In the genomic region with DNA sequence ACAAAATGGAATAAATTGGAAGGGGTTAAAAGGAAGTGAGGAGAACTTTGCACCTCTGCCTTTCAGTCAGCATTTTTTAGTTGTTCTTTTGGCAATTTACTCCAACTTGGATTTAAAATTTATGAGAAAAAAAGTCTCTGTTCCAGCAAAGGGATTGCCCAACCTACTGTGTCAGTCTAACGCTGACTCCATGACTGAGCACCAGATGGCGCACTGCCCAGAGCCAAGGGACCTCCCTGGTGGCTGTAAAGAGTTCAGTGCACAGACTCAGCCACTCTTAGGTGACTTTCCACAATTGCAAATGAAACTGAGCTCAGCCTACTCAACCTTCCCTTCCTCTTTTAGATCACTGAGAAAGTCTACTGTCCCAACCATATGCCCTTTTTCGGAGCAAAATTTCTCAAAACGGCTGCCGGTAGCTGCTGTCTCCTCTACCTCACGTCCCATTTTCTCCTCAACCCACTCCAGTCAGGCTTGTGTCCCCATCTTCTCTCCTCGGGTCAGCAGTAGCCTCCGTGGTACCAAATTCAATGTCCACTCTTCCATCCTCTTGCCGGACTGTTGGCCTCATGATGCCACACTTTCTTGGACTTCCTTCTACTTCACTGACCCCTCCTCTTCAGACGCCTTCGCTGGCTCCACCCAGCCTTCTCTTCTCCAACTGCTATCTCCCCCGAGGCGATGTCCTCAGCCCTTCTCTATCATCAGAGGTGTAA, we compare ENCODE assay signal across 9 cellular contexts. TPM values are rescaled to one million over a fixed set of nuclear protein-coding genes. Genes with fewer than 3 reads are reported as not detected.
DNase-seq lines count a peak whose midpoint lies in the region; ATAC-seq lines count a peak whose summit lies in the region.
"Had no signal": no experiment of that assay in that cellular context is flagged by ENCODE, and none has a peak within 500 bp of the region (broad histone marks: within the 10 kb centered on the region; RNA-seq: fewer than 3 reads in every experiment).

No MANE protein-coding gene starts in this region.

- no peak overlapping the region for H2AK5ac ChIP-seq in mesendoderm (ENCODE audit: low read length)

- H3K4me3 Mint-ChIP-seq in CD4-positive, CD25-positive, alpha-beta regulatory T cell = no peak overlapping the region
- H3K4me3 Mint-ChIP-seq: T-helper 1 cell treated with Interleukin-12 subunit alpha and Interleukin-12 subunit beta and Interleukin-4 antibody, amounts not matched to agents 30 μg/mL and 1 μg/mL, for 36 hours had no signal

- H3K36me3 ChIP-seq in CD4-positive, CD25-positive, alpha-beta regulatory T cell (ENCODE audit: control insufficient read depth, insufficient read depth, low read length) = no peaks in the 10 kb centered on the region
- no peaks in the 10 kb centered on the region for H3K36me3 ChIP-seq in mesendoderm (ENCODE audit: control insufficient read depth, insufficient read depth, low read length)

- H3K9ac ChIP-seq in mesendoderm (ENCODE audit: low read length) = no peak overlapping the region

- H3K4me1 Mint-ChIP-seq in CD4-positive, CD25-positive, alpha-beta regulatory T cell = no peaks in the 10 kb centered on the region

- H2BK120ac ChIP-seq in mesendoderm (ENCODE audit: low read depth, low read length) = no peak overlapping the region

- H3K9me3 ChIP-seq in CD4-positive, CD25-positive, alpha-beta regulatory T cell (ENCODE audit: control insufficient read depth in 2 of 2, low read length in 2 of 2) = no peaks in the 10 kb centered on the region

- H3K18ac ChIP-seq in mesendoderm (ENCODE audit: low read length) = no peak overlapping the region

- peak; percentile 70 to 79 for ATAC-seq in CD4-positive, CD25-positive, alpha-beta regulatory T cell (ENCODE audit: low read depth in 2 of 2)
- peak; percentile 98 for ATAC-seq in HG03175 (IDR thresholded peaks at IDR 0.05; ENCODE audit: unreplicated experiment)

- H4K5ac ChIP-seq in mesendoderm (ENCODE audit: low read length) = no peak overlapping the region

- H4K8ac ChIP-seq in mesendoderm (ENCODE audit: low read depth, low read length) = no peak overlapping the region

- no peaks in the 10 kb centered on the region for H3K79me1 ChIP-seq in mesendoderm (ENCODE audit: low read length)

- H3K23ac ChIP-seq in mesendoderm (ENCODE audit: low read length) = no peak overlapping the region

- H2BK15ac ChIP-seq in mesendoderm (replicated peaks; ENCODE audit: low read depth) = no peak overlapping the region

- no peaks in the 10 kb centered on the region for H3K36me3 Mint-ChIP-seq in CD4-positive, CD25-positive, alpha-beta regulatory T cell

- no CpG with 5 or more reads among the region's 13 CpGs for WGBS in mesendoderm (ENCODE audit: extremely low coverage, insufficient coverage, low lambda C conversion rate)

- H3K27ac Mint-ChIP-seq in CD4-positive, CD25-positive, alpha-beta regulatory T cell = no peak overlapping the region
- H3K27ac Mint-ChIP-seq: T-helper 1 cell treated with Interleukin-12 subunit alpha and Interleukin-12 subunit beta and Interleukin-4 antibody, amounts not matched to agents 30 μg/mL and 1 μg/mL, for 36 hours had no signal

- peak; percentile 12 to 60 (median 25) for DNase-seq in CD4-positive, CD25-positive, alpha-beta regulatory T cell
- DNase-seq in GM19238 (ENCODE audit: insufficient read length, low spot score) (peak; percentile 53), NCI-H510A (lab: John Stamatoyannopoulos, UW) (peak; percentile 85), ecto neural progenitor cell (ENCODE audit: low spot score) (peak; percentile 67), mesendoderm (peak; percentile 81)
- DNase-seq in activated CD4-positive, alpha-beta T cell treated with anti-CD3 and anti-CD28 coated beads for 48 hours = peak; percentile 78
- peak; percentile 11 to 24 for DNase-seq in stimulated activated CD8-positive, alpha-beta memory T cell treated with anti-CD3 and anti-CD28 coated beads, Interleukin-7, amount 100 ng/mL, for 4 hours (ENCODE audit: low read depth in 2 of 2)

- peak overlapping the region; percentile 43 for H3K56ac ChIP-seq in mesendoderm (ENCODE audit: low read length)

- H3K27ac ChIP-seq in CD4-positive, CD25-positive, alpha-beta regulatory T cell (ENCODE audit: insufficient read depth, low read length, poor library complexity, severe bottlenecking) = no peak overlapping the region
- H3K27ac ChIP-seq in mesendoderm (ENCODE audit: low read depth, low read length) = no peak overlapping the region

- H3K4me3 ChIP-seq in CD4-positive, CD25-positive, alpha-beta regulatory T cell (ENCODE audit: low read depth, low read length) = no peak overlapping the region
- no peak overlapping the region for H3K4me3 ChIP-seq in mesendoderm (ENCODE audit: low read length)

- no peak overlapping the region for H3K4me2 ChIP-seq in mesendoderm (ENCODE audit: low read length)

- H3K79me2 ChIP-seq in mesendoderm (ENCODE audit: control insufficient read depth, insufficient read depth, low read length) = no peaks in the 10 kb centered on the region

- no peaks in the 10 kb centered on the region for H3K4me1 ChIP-seq in CD4-positive, CD25-positive, alpha-beta regulatory T cell (ENCODE audit: control insufficient read depth, insufficient read depth, low read length, poor library complexity, severe bottlenecking)
- peaks cover 5% of the 10 kb centered on the region for H3K4me1 ChIP-seq in mesendoderm (ENCODE audit: control insufficient read depth, low read depth, low read length)

- no peak overlapping the region for H2BK5ac ChIP-seq in mesendoderm (ENCODE audit: low read length)

- H3K4ac ChIP-seq in mesendoderm (ENCODE audit: low read depth, low read length) = no peak overlapping the region

- peaks cover 29% of the 10 kb centered on the region for H3K27me3 Mint-ChIP-seq in CD4-positive, CD25-positive, alpha-beta regulatory T cell

- H3K9me3 Mint-ChIP-seq in CD4-positive, CD25-positive, alpha-beta regulatory T cell = peaks cover 0 to 3% (median 0%) of the 10 kb centered on the region in 7 donors
- H3K9me3 Mint-ChIP-seq: T-helper 1 cell treated with Interleukin-12 subunit alpha and Interleukin-12 subunit beta and Interleukin-4 antibody, amounts not matched to agents 30 μg/mL and 1 μg/mL, for 36 hours had no signal

- H3K27me3 ChIP-seq in CD4-positive, CD25-positive, alpha-beta regulatory T cell (ENCODE audit: control insufficient read depth, insufficient read depth, low read length) = peaks cover 6% of the 10 kb centered on the region
- no peaks in the 10 kb centered on the region for H3K27me3 ChIP-seq in mesendoderm (ENCODE audit: insufficient read depth, low read length, poor library complexity)

RNA-seq across cellular contexts. Expression of a gene that starts 38.7 kb away (rescaled TPM):
- not detected for total RNA-seq in CD4-positive, CD25-positive, alpha-beta regulatory T cell
- polyA plus RNA-seq in CD4-positive, CD25-positive, alpha-beta regulatory T cell = not detected
- polyA plus RNA-seq in mesendoderm (2013, experiment 1 of 2) = 0.38 TPM
- 0.46 TPM for polyA plus RNA-seq in mesendoderm (2013, experiment 2 of 2)

RNA-seq across cellular contexts. Expression of a gene that starts 53.7 kb away (rescaled TPM):
- total RNA-seq in CD4-positive, CD25-positive, alpha-beta regulatory T cell = 8.0 TPM
- polyA plus RNA-seq in CD4-positive, CD25-positive, alpha-beta regulatory T cell = 10 to 100 TPM; 29.7 to 55.0 (median 43.1) TPM
- 9.3 TPM for polyA plus RNA-seq in mesendoderm (2013, experiment 1 of 2)
- polyA plus RNA-seq in mesendoderm (2013, experiment 2 of 2) = 9.7 TPM

Comparison
In these comparisons a context has a peak if more than half of its experiments do, and no peak if none do; other contexts are left out.
1. DNase-seq: peak in every context shown above with its lines; median percentile 85 in NCI-H510A; 81 in mesendoderm; 78 in activated CD4-positive, alpha-beta T cell treated with anti-CD3 and anti-CD28 coated beads for 48 hours; 67 in ecto neural progenitor cell; 53 in GM19238; 25 in CD4-positive, CD25-positive, alpha-beta regulatory T cell; 18 in stimulated activated CD8-positive, alpha-beta memory T cell treated with anti-CD3 and anti-CD28 coated beads, Interleukin-7, amount 100 ng/mL, for 4 hours.